ENCODE assay signal across 9 cellular contexts in the genomic region with DNA sequence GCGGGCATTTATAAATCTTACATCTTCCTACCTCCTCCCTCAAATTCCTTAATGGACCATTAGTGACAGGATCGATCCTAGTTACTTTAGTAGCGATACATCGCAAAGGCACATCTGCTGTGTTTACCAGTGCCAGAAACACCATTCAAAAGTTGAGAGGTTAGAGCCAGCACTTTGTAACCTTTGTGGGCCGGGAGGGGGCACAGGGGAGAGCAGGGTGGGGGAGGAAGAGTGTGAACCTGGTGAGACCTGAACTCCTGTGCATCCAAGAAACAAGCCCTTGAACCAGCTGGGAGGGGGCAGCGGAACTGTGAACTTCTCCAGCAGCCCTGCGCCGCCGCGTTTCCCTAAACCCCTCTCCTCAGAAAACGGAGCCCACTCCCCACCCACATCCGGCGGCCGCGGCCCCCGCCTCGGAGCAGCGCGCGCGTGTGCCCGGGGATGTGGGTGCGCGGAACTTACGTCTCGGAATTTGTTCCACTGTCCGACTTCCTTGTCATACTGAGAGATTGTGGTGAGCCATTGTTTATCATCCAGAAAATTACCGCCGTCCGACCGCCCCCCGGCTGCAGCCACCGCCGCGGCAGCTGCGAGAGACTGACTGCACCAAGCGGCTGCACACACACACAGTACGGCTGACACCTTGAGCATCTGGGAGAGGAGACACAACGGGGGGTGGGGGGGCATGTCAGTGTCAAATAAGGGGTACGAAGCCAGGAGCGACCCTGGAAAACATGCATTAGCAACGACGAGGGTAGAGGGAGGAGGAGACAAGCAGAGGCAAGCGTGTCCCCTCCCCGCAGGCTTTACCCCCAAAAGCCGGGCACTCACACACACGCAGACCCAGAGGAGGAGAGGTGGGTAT. TPM values are rescaled to one million over a fixed set of nuclear protein-coding genes. Genes with fewer than 3 reads are reported as not detected.
A peak's percentile ranks its signal among the peaks of the same experiment; 100 is the strongest.
DNase-seq lines count a peak whose midpoint lies in the region; ATAC-seq, FAIRE-seq and TF ChIP-seq lines count a peak whose summit lies in the region.
"Had no signal": no experiment of that assay in that cellular context is flagged by ENCODE, and none has a peak within 500 bp of the region (broad histone marks: within the 10 kb centered on the region; RNA-seq: fewer than 3 reads in every experiment).

No MANE protein-coding gene starts in this region.

- peak; percentile 46 for ATAC-seq in HG03521 (IDR thresholded peaks at IDR 0.05; ENCODE audit: unreplicated experiment)
- ATAC-seq in stimulated activated naive CD8-positive, alpha-beta T cell treated with anti-CD3 and anti-CD28 coated beads, Interleukin-15, Interleukin-2, amounts not matched to agents 100 U/mL and 50 U/mL, for 24 hours: peak; percentile 77

- no peak overlapping the region for H3K27ac ChIP-seq in ascending aorta
- H3K27ac ChIP-seq: C4-2B had no signal

- no peaks in the 10 kb centered on the region for H3K27me3 ChIP-seq in ascending aorta

- no peaks in the 10 kb centered on the region for H3K36me3 ChIP-seq in ascending aorta

- TF ChIP-seq CTCF in ascending aorta (IDR thresholded peaks at IDR 0.05): no peak

- H3K4me1 ChIP-seq in ascending aorta: peaks cover 0 to 7% of the 10 kb centered on the region in 2 donors

- H3K4me3 ChIP-seq in ascending aorta: peak overlapping the region; percentile 47 to 56

- intact Hi-C loops in ascending aorta (cut with DNase I): no loop called here

- H3K9me3 ChIP-seq in ascending aorta: no peaks in the 10 kb centered on the region

- TF ChIP-seq POLR2A in GM12891 (IDR thresholded peaks at IDR 0.05; ENCODE audit: low read depth, low read length): no peak

- DNase-seq in NCI-H1417 (lab: John Stamatoyannopoulos, UW) (peak in 2 of 3 experiments; percentile 79 to 89), NCI-H1417 treated with DMSO at 0.1 percent for 48 hours (lab: John Stamatoyannopoulos, UW) (no peak), ascending aorta (ENCODE audit: low spot score in 2 of 2) (no peak), iPS-NIHi7 (ENCODE audit: extremely low spot score) (peak; percentile 15), SIG-M5 (lab: John Stamatoyannopoulos, UW) (no peak), GM12891 (ENCODE audit: insufficient read length, low spot score) (no peak)
- peak; percentile 15 for DNase-seq in stimulated activated naive CD8-positive, alpha-beta T cell treated with anti-CD3 and anti-CD28 coated beads, Interleukin-15, Interleukin-2, amounts not matched to agents 100 U/mL and 50 U/mL, for 24 hours

- FAIRE-seq in GM12891 (lab: Jason Lieb, UNC): no peak

TF ChIP-seq in GM12891, 5 proteins besides CTCF, POLR2A, EP300 and RAD21:
- TF ChIP-seq POU2F2 (IDR thresholded peaks at IDR 0.05; ENCODE audit: low read depth, low read length) (no peak), SPI1 (IDR thresholded peaks at IDR 0.05; ENCODE audit: low read depth, low read length) (no peak)

RNA-seq across cellular contexts. Expression of gene SPOCK3, which starts 0.5 kb away (rescaled TPM):
- total RNA-seq in ascending aorta: not detected
- polyA plus RNA-seq in GM12891 (2012; ENCODE audit: low read depth, missing spikeins): not detected

Comparison
In these comparisons a context has a peak if more than half of its experiments do, and no peak if none do; other contexts are left out.
1. DNase-seq: peak in NCI-H1417 (2 of 3), iPS-NIHi7 (single experiment) and stimulated activated naive CD8-positive, alpha-beta T cell treated with anti-CD3 and anti-CD28 coated beads, Interleukin-15, Interleukin-2, amounts not matched to agents 100 U/mL and 50 U/mL, for 24 hours (single experiment); none in NCI-H1417 treated with DMSO at 0.1 percent for 48 hours (single experiment), ascending aorta (0 of 2), SIG-M5 (single experiment) and GM12891 (single experiment).